Comparison of ENCODE assay signal across 23 cellular contexts in the genomic region with DNA sequence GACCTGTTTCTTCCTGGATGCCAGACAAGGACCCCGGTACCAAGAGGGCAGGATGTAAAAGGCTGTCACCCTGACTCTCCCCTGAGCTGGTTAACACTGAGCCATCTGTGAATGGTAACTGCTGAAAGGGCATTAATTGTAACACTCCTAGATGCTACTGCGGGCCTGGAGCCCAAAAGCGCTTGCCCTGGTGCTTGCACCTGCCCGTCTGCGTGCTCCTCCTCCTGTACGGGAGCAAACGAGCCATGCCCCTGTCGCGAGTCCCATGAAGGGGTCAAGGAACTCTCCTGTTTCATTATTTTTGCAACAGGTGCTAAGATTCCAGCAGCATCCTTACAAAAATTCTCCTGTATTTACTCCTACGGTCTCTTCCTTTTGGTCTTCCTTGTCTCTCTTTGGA.
"Had no signal": no experiment of that assay in that cellular context is flagged by ENCODE, and none has a peak within 500 bp of the region (broad histone marks: within the 10 kb centered on the region; RNA-seq: fewer than 3 reads in every experiment).

No MANE protein-coding gene starts in this region.

- H3K9me3 Mint-ChIP-seq: natural killer cell; stimulated activated effector memory CD8-positive, alpha-beta T cell treated with anti-CD3 and anti-CD28 coated beads, Interleukin-12 subunit alpha, Interleukin-12 subunit beta, amount 100 ng/mL, for 72 hours had no signal

- H3K9ac ChIP-seq: parathyroid adenoma had no signal

- H3K4me3 Mint-ChIP-seq: immature natural killer cell; natural killer cell; stimulated activated effector memory CD8-positive, alpha-beta T cell treated with anti-CD3 and anti-CD28 coated beads, Interleukin-12 subunit alpha, Interleukin-12 subunit beta, amount 100 ng/mL, for 72 hours had no signal

- H3K27ac ChIP-seq: coronary artery, esophagus muscularis mucosa, heart right ventricle, lower lobe of right lung, parathyroid adenoma, prostate gland, sigmoid colon, stomach, thyroid gland had no signal

- H3K4me3 ChIP-seq: coronary artery, esophagus muscularis mucosa, heart right ventricle, lower lobe of right lung, prostate gland, sigmoid colon, stomach, thyroid gland had no signal

- H3K4me1 Mint-ChIP-seq: immature natural killer cell; natural killer cell; stimulated activated effector memory CD8-positive, alpha-beta T cell treated with anti-CD3 and anti-CD28 coated beads, Interleukin-12 subunit alpha, Interleukin-12 subunit beta, amount 100 ng/mL, for 72 hours had no signal

- H3K4me1 ChIP-seq: esophagus muscularis mucosa, heart right ventricle, lower lobe of right lung, parathyroid adenoma, prostate gland, sigmoid colon, stomach, thyroid gland had no signal

- H3K27me3 ChIP-seq: esophagus muscularis mucosa, heart right ventricle, sigmoid colon, stomach, thyroid gland had no signal

- H3K9me3 ChIP-seq: esophagus muscularis mucosa, heart right ventricle, lower lobe of right lung, prostate gland, sigmoid colon, stomach, thyroid gland had no signal

- ATAC-seq: heart right ventricle; left ventricle myocardium superior; lower lobe of right lung; natural killer cell; right cardiac atrium; stimulated activated effector memory CD8-positive, alpha-beta T cell treated with anti-CD3 and anti-CD28 coated beads, Interleukin-12 subunit alpha, Interleukin-12 subunit beta, amount 100 ng/mL, for 72 hours had no signal

- H3K36me3 ChIP-seq: esophagus muscularis mucosa, heart right ventricle, lower lobe of right lung, prostate gland, sigmoid colon, stomach, thyroid gland had no signal

- DNase-seq: dermis blood vessel endothelial cell; effector memory CD4-positive, alpha-beta T cell; foreskin melanocyte; glutamatergic neuron; heart right ventricle; hippocampal formation; immature natural killer cell; left ventricle myocardium superior; lower lobe of right lung; natural killer cell; sigmoid colon; stimulated activated CD4-positive, alpha-beta T cell treated with anti-CD3 and anti-CD28 coated beads, Interleukin-2, amount 100 ng/mL, for 24 hours; stimulated activated CD4-positive, alpha-beta T cell treated with anti-CD3 and anti-CD28 coated beads, Interleukin-4, amount 100 ng/mL, for 24 hours; stimulated activated naive CD4-positive, alpha-beta T cell treated with Interleukin-2 at 50 U/mL for 16 hours; stomach; thyroid gland; trophoblast cell had no signal

- H3K27ac Mint-ChIP-seq: immature natural killer cell; natural killer cell; stimulated activated effector memory CD8-positive, alpha-beta T cell treated with anti-CD3 and anti-CD28 coated beads, Interleukin-12 subunit alpha, Interleukin-12 subunit beta, amount 100 ng/mL, for 72 hours had no signal

- H3K79me2 ChIP-seq: parathyroid adenoma had no signal

- H3K36me3 Mint-ChIP-seq: immature natural killer cell; natural killer cell; stimulated activated effector memory CD8-positive, alpha-beta T cell treated with anti-CD3 and anti-CD28 coated beads, Interleukin-12 subunit alpha, Interleukin-12 subunit beta, amount 100 ng/mL, for 72 hours had no signal
